ENCODE assay signal across 9 cellular contexts in the genomic region with DNA sequence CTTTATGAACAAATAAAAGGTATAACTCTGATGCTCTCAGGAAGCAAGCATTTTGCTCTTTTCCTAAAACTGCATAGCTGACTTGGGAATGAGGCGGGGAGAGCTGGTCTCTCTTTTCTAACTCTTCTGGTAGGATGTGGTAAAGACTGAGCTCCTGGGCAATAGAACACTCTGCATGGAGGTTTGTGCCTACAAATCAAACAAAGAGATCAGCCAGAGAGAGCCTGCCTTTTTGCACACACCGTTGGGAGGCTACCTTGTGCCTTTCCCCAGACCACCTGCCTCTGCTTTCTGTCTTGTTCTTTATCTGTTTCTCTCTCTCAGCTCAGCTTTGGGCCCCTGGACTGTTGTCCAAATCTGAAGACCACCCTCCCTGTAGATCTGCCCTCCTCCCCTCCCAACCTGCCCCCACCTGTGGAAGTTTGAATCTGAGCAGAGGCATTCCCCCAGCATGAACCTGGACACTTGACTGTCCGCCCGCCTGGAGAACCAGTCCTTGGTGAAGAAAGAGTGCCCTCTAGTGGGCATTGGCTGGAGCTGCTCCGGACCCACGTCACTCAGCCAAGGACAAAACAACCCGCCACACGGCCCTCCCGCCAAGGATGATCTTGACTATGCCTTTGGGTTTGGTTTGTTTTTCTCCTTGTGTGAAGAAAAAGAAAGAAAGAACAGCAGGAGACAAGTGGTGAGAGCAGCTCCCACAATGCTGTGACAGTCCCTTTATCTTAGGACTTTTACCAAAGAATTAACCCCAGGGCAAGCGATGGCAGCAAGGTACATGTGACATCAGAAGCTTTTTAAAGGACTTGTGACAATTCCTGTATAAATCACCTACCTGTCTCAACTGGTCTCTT.
DNase-seq lines count a peak whose midpoint lies in the region; ATAC-seq and TF ChIP-seq lines count a peak whose summit lies in the region.
"Had no signal": no experiment of that assay in that cellular context is flagged by ENCODE, and none has a peak within 500 bp of the region (broad histone marks: within the 10 kb centered on the region; RNA-seq: fewer than 3 reads in every experiment).

No MANE protein-coding gene starts in this region.

- peak; percentile 85 for TF ChIP-seq CTCF in endothelial cell (IDR thresholded peaks at IDR 0.05; ENCODE audit: unreplicated experiment)

- H3K79me2 ChIP-seq in mesendoderm (ENCODE audit: control insufficient read depth, insufficient read depth, low read length): peaks cover 5% of the 10 kb centered on the region

- peak; percentile 99 for ATAC-seq in GM19463 (IDR thresholded peaks at IDR 0.05; ENCODE audit: unreplicated experiment)
- peak; percentile 96 for ATAC-seq in HG03565 (IDR thresholded peaks at IDR 0.05; ENCODE audit: unreplicated experiment)
- ATAC-seq in activated CD8-positive, alpha-beta T cell treated with anti-CD3 and anti-CD28 coated beads, Interleukin-2, amount 10 ng/mL, durations not matched to agents 7 days and 5 days: peak; percentile 86

- DNase-seq in COLO829 (ENCODE audit: low spot score): peak; percentile 83
- DNase-seq in NCI-H774 (lab: John Stamatoyannopoulos, UW): peak; percentile 61
- DNase-seq in activated CD8-positive, alpha-beta T cell treated with anti-CD3 and anti-CD28 coated beads, Interleukin-2, amount 10 ng/mL, durations not matched to agents 7 days and 5 days: peak; percentile 69
- peak; percentile 75 for DNase-seq in endothelial cell (ENCODE audit: low spot score)
- DNase-seq in mesendoderm: peak; percentile 95
- peak; percentile 4 to 9 for DNase-seq in stimulated activated CD8-positive, alpha-beta memory T cell treated with anti-CD3 and anti-CD28 coated beads, Interleukin-2, amount 100 ng/mL, for 1 hour (ENCODE audit: low read depth in 2 of 2)

- H3K9ac ChIP-seq in mesendoderm (ENCODE audit: low read length): peak overlapping the region; percentile 12

- H2BK15ac ChIP-seq in mesendoderm (replicated peaks; ENCODE audit: low read depth): no peak overlapping the region

- no CpG with 5 or more reads among the region's 10 CpGs for WGBS in mesendoderm (ENCODE audit: extremely low coverage, insufficient coverage, low lambda C conversion rate)

- H3K9me3 Mint-ChIP-seq in activated CD8-positive, alpha-beta T cell treated with anti-CD3 and anti-CD28 coated beads, Interleukin-2, amount 10 ng/mL, durations not matched to agents 7 days and 5 days (ENCODE audit: insufficient read depth): no peaks in the 10 kb centered on the region
- no peaks in the 10 kb centered on the region for H3K9me3 Mint-ChIP-seq in endothelial cell (ENCODE audit: unreplicated experiment)

- no peak overlapping the region for H4K8ac ChIP-seq in mesendoderm (ENCODE audit: low read depth, low read length)

- CTCF ChIA-PET in activated CD8-positive, alpha-beta T cell treated with anti-CD3 and anti-CD28 coated beads, Interleukin-2, amount 10 ng/mL, durations not matched to agents 7 days and 5 days (lab: Charles Lee): interaction anchor here (0.6 to 1.9 kb wide), 16 partner anchors 9 to 1458 kb away, joined by 3 to 7 read pairs (median 4); no protein-coding TSS in a partner anchor

- H3K18ac ChIP-seq in mesendoderm (ENCODE audit: low read length): peak overlapping the region; percentile 71

- H3K27ac Mint-ChIP-seq in activated CD8-positive, alpha-beta T cell treated with anti-CD3 and anti-CD28 coated beads, Interleukin-2, amount 10 ng/mL, durations not matched to agents 7 days and 5 days: no peak overlapping the region
- no peak overlapping the region for H3K27ac Mint-ChIP-seq in endothelial cell (ENCODE audit: unreplicated experiment)
- H3K27ac Mint-ChIP-seq: activated naive CD8-positive, alpha-beta T cell had no signal

- no peaks in the 10 kb centered on the region for H3K27me3 Mint-ChIP-seq in activated CD8-positive, alpha-beta T cell treated with anti-CD3 and anti-CD28 coated beads, Interleukin-2, amount 10 ng/mL, durations not matched to agents 7 days and 5 days (ENCODE audit: low read depth)
- H3K27me3 Mint-ChIP-seq in endothelial cell (ENCODE audit: unreplicated experiment): peaks cover 8% of the 10 kb centered on the region

- H3K4me1 Mint-ChIP-seq in activated CD8-positive, alpha-beta T cell treated with anti-CD3 and anti-CD28 coated beads, Interleukin-2, amount 10 ng/mL, durations not matched to agents 7 days and 5 days (ENCODE audit: low read depth): no peaks in the 10 kb centered on the region
- H3K4me1 Mint-ChIP-seq in endothelial cell (ENCODE audit: unreplicated experiment): peaks cover 30% of the 10 kb centered on the region

- no peak overlapping the region for H2AK5ac ChIP-seq in mesendoderm (ENCODE audit: low read length)

- H3K23ac ChIP-seq in mesendoderm (ENCODE audit: low read length): no peak overlapping the region

- no peaks in the 10 kb centered on the region for H3K36me3 ChIP-seq in mesendoderm (ENCODE audit: control insufficient read depth, insufficient read depth, low read length)

- H3K79me1 ChIP-seq in mesendoderm (ENCODE audit: low read length): peaks cover 8% of the 10 kb centered on the region

- peak overlapping the region; percentile 31 for H3K27ac ChIP-seq in mesendoderm (ENCODE audit: low read depth, low read length)

- H3K4me2 ChIP-seq in mesendoderm (ENCODE audit: low read length): no peak overlapping the region

- no peaks in the 10 kb centered on the region for H3K4me1 ChIP-seq in mesendoderm (ENCODE audit: control insufficient read depth, low read depth, low read length)

- peak overlapping the region; percentile 33 for H2BK120ac ChIP-seq in mesendoderm (ENCODE audit: low read depth, low read length)

- POLR2A ChIA-PET in activated CD8-positive, alpha-beta T cell treated with anti-CD3 and anti-CD28 coated beads, Interleukin-2, amount 10 ng/mL, durations not matched to agents 7 days and 5 days (lab: Charles Lee): no interaction called here

- H4K5ac ChIP-seq in mesendoderm (ENCODE audit: low read length): no peak overlapping the region

- H3K27me3 ChIP-seq in mesendoderm (ENCODE audit: insufficient read depth, low read length, poor library complexity): no peaks in the 10 kb centered on the region

- H3K56ac ChIP-seq in mesendoderm (ENCODE audit: low read length): peak overlapping the region; percentile 17

- H3K4ac ChIP-seq in mesendoderm (ENCODE audit: low read depth, low read length): no peak overlapping the region

- H3K36me3 Mint-ChIP-seq in activated CD8-positive, alpha-beta T cell treated with anti-CD3 and anti-CD28 coated beads, Interleukin-2, amount 10 ng/mL, durations not matched to agents 7 days and 5 days (ENCODE audit: low read depth): no peaks in the 10 kb centered on the region
- H3K36me3 Mint-ChIP-seq in endothelial cell (ENCODE audit: low read depth, unreplicated experiment): no peaks in the 10 kb centered on the region
- H3K36me3 Mint-ChIP-seq: activated naive CD8-positive, alpha-beta T cell had no signal

- no peak overlapping the region for H3K4me3 ChIP-seq in mesendoderm (ENCODE audit: low read length)

- H2BK5ac ChIP-seq in mesendoderm (ENCODE audit: low read length): no peak overlapping the region

- no peak overlapping the region for H3K4me3 Mint-ChIP-seq in activated CD8-positive, alpha-beta T cell treated with anti-CD3 and anti-CD28 coated beads, Interleukin-2, amount 10 ng/mL, durations not matched to agents 7 days and 5 days
- H3K4me3 Mint-ChIP-seq in endothelial cell (ENCODE audit: unreplicated experiment): no peak overlapping the region
- H3K4me3 Mint-ChIP-seq: activated naive CD8-positive, alpha-beta T cell had no signal

Comparison
In these comparisons a context has a peak if more than half of its experiments do, and no peak if none do; other contexts are left out.
1. DNase-seq: peak in every context shown above with its lines; median percentile 95 in mesendoderm; 83 in COLO829; 75 in endothelial cell; 69 in activated CD8-positive, alpha-beta T cell treated with anti-CD3 and anti-CD28 coated beads, Interleukin-2, amount 10 ng/mL, durations not matched to agents 7 days and 5 days; 61 in NCI-H774; 6 in stimulated activated CD8-positive, alpha-beta memory T cell treated with anti-CD3 and anti-CD28 coated beads, Interleukin-2, amount 100 ng/mL, for 1 hour.